In genomic region chr4:150457802-150458201, GRCh38 we compare ENCODE assay signal across 12 cellular contexts.
DNase-seq lines count a peak whose midpoint lies in the region; TF ChIP-seq lines count a peak whose summit lies in the region.
"Had no signal": no experiment of that assay in that cellular context is flagged by ENCODE, and none has a peak within 500 bp of the region (broad histone marks: within the 10 kb centered on the region; RNA-seq: fewer than 3 reads in every experiment).

No MANE protein-coding gene starts in this region.

- H3K4me3 ChIP-seq in WERI-Rb-1 (ENCODE audit: low read depth, low read length) (no peak overlapping the region), fibroblast of the aortic adventitia (ENCODE audit: low read depth, low read length) (no peak overlapping the region), smooth muscle cell (no peak overlapping the region)
- H3K4me3 ChIP-seq: BLaER1, GM23248 had no signal

- peak; percentile 1 for DNase-seq in M059J (ENCODE audit: low read depth)
- DNase-seq in WERI-Rb-1: no peak
- DNase-seq in fibroblast of the aortic adventitia (ENCODE audit: low read depth): peak; percentile 14
- DNase-seq in smooth muscle cell (lab: John Stamatoyannopoulos, UW; ENCODE audit: unreplicated experiment): no peak
- DNase-seq in DMS 273 treated with DMSO at 0.1 percent for 48 hours (lab: John Stamatoyannopoulos, UW): no peak
- no peak for DNase-seq in T-helper 9 cell
- DNase-seq in NCI-H2196 (lab: John Stamatoyannopoulos, UW; ENCODE audit: unreplicated experiment): no peak
- DNase-seq: Caco-2; CD8-positive, alpha-beta memory T cell; GM23248 had no signal

- H3K36me3 ChIP-seq in WERI-Rb-1 (no peaks in the 10 kb centered on the region), smooth muscle cell (ENCODE audit: low read depth) (no peaks in the 10 kb centered on the region)
- H3K36me3 ChIP-seq: BLaER1 had no signal

- no peaks in the 10 kb centered on the region for H4K20me1 ChIP-seq in smooth muscle cell (ENCODE audit: low read depth)
- H4K20me1 ChIP-seq: BLaER1 had no signal

- TF ChIP-seq CTCF in WERI-Rb-1 (IDR thresholded peaks at IDR 0.05; ENCODE audit: low read depth, low read length) (no peak), fibroblast of the aortic adventitia (IDR thresholded peaks at IDR 0.05; ENCODE audit: insufficient read depth, low read length) (no peak), smooth muscle cell (IDR thresholded peaks at IDR 0.05; ENCODE audit: borderline replicate concordance, insufficient read depth, poor library complexity, severe bottlenecking) (no peak)

- H3K27me3 ChIP-seq in WERI-Rb-1 (ENCODE audit: insufficient read depth, low read depth, severe bottlenecking) (no peaks in the 10 kb centered on the region), smooth muscle cell (ENCODE audit: low read depth) (no peaks in the 10 kb centered on the region)
- H3K27me3 ChIP-seq: BLaER1 had no signal

- H3K4me2 ChIP-seq in smooth muscle cell: peak overlapping the region; percentile 51
- H3K4me2 ChIP-seq: BLaER1 had no signal

- 7% methylated on average over 1 of the region's 1 CpG for WGBS in smooth muscle cell (ENCODE audit: low lambda C conversion rate)

- H3K79me2 ChIP-seq in smooth muscle cell (ENCODE audit: low read depth): no peaks in the 10 kb centered on the region

- no peak overlapping the region for H3K9ac ChIP-seq in smooth muscle cell (ENCODE audit: low read depth)
- H3K9ac ChIP-seq: BLaER1, GM23248 had no signal

- no peaks in the 10 kb centered on the region for H3K9me3 ChIP-seq in WERI-Rb-1 (ENCODE audit: severe bottlenecking)
- peaks cover 4% of the 10 kb centered on the region for H3K9me3 ChIP-seq in smooth muscle cell (replicated peaks; ENCODE audit: low read depth)
- H3K9me3 ChIP-seq: BLaER1, Caco-2 had no signal

- peaks cover 5% of the 10 kb centered on the region for H3K4me1 ChIP-seq in smooth muscle cell (ENCODE audit: low read depth)
- H3K4me1 ChIP-seq: BLaER1, Caco-2 had no signal

- no peaks in the 10 kb centered on the region for H3F3A ChIP-seq in smooth muscle cell (ENCODE audit: low read depth)

- peak overlapping the region; percentile 44 for H3K27ac ChIP-seq in WERI-Rb-1
- H3K27ac ChIP-seq in smooth muscle cell (ENCODE audit: low read depth): no peak overlapping the region
- H3K27ac ChIP-seq: BLaER1, GM23248, HL-60 had no signal

- no peak overlapping the region for H2AFZ ChIP-seq in smooth muscle cell (ENCODE audit: low read depth)
- H2AFZ ChIP-seq: GM23248 had no signal

Comparison
In these comparisons a context has a peak if more than half of its experiments do, and no peak if none do; other contexts are left out.
1. DNase-seq: peak in M059J (single experiment) and fibroblast of the aortic adventitia (single experiment); none in WERI-Rb-1 (single experiment), smooth muscle cell (single experiment), DMS 273 treated with DMSO at 0.1 percent for 48 hours (single experiment), T-helper 9 cell (single experiment) and NCI-H2196 (single experiment).